ENCODE assay signal across 17 cellular contexts in genomic region chr7:50662996-50663395, GRCh38.
DNase-seq lines count a peak whose midpoint lies in the region; ATAC-seq lines count a peak whose summit lies in the region.
"Had no signal": no experiment of that assay in that cellular context is flagged by ENCODE, and none has a peak within 500 bp of the region (broad histone marks: within the 10 kb centered on the region; RNA-seq: fewer than 3 reads in every experiment).

No MANE protein-coding gene starts in this region.

- no peak overlapping the region for H3K4me3 ChIP-seq in BLaER1
- H3K4me3 ChIP-seq: left lung, uterus had no signal

- peak overlapping the region; percentile 88 for H3K4me2 ChIP-seq in BLaER1

- H3K27me3 Mint-ChIP-seq in T-helper 1 cell treated with Interleukin-12 subunit alpha and Interleukin-12 subunit beta and Interleukin-4 antibody, amounts not matched to agents 30 μg/mL and 1 μg/mL, for 36 hours (ENCODE audit: low read depth) = no peaks in the 10 kb centered on the region
- H3K27me3 Mint-ChIP-seq in activated T-helper 17 cell treated with anti-CD3 and anti-CD28 coated beads, Interleukin-2, amount 50 U/mL, for 72 hours = peaks cover 5% of the 10 kb centered on the region
- H3K27me3 Mint-ChIP-seq in naive thymus-derived CD8-positive, alpha-beta T cell = peaks cover 0 to 2% (median 0%) of the 10 kb centered on the region in 5 donors

- no peak overlapping the region for H3K4me3 Mint-ChIP-seq in T-helper 1 cell treated with Interleukin-12 subunit alpha and Interleukin-12 subunit beta and Interleukin-4 antibody, amounts not matched to agents 30 μg/mL and 1 μg/mL, for 36 hours
- peak overlapping the region; percentile 82 for H3K4me3 Mint-ChIP-seq in activated T-helper 17 cell treated with anti-CD3 and anti-CD28 coated beads, Interleukin-2, amount 50 U/mL, for 72 hours
- peak overlapping the region in 4 of 10 donors; percentile 28 to 92 (median 62) for H3K4me3 Mint-ChIP-seq in naive thymus-derived CD8-positive, alpha-beta T cell
- H3K4me3 Mint-ChIP-seq: activated CD4-positive, alpha-beta T cell treated with anti-CD3 and anti-CD28 coated beads for 36 hours had no signal

- H3K4me1 ChIP-seq in BLaER1 = peaks cover 94% of the 10 kb centered on the region
- H3K4me1 ChIP-seq: BE2C had no signal

- DNase-seq in T-helper 1 cell = no peak
- no peak for DNase-seq in naive thymus-derived CD8-positive, alpha-beta T cell
- DNase-seq in AG08396 (ENCODE audit: low spot score) = no peak
- DNase-seq in NCI-H146 (lab: John Stamatoyannopoulos, UW) = no peak
- no peak for DNase-seq in NCI-H2107 (lab: John Stamatoyannopoulos, UW)
- DNase-seq: BE2C; left lung; NCI-H1105 treated with DMSO at 0.1 percent for 48 hours; NCI-H524; stimulated activated CD4-positive, alpha-beta T cell treated with anti-CD3 and anti-CD28 coated beads, Interleukin-12 subunit alpha, Interleukin-12 subunit beta, amount 100 ng/mL, for 4 hours; uterus had no signal

- H3K36me3 ChIP-seq in BLaER1 = peaks cover 62% of the 10 kb centered on the region
- H3K36me3 ChIP-seq: BE2C, uterus had no signal

- peak overlapping the region; percentile 62 for H3K27ac Mint-ChIP-seq in T-helper 1 cell treated with Interleukin-12 subunit alpha and Interleukin-12 subunit beta and Interleukin-4 antibody, amounts not matched to agents 30 μg/mL and 1 μg/mL, for 36 hours
- no peak overlapping the region for H3K27ac Mint-ChIP-seq in activated T-helper 17 cell treated with anti-CD3 and anti-CD28 coated beads, Interleukin-2, amount 50 U/mL, for 72 hours
- peak overlapping the region in 9 of 10 donors; percentile 8 to 61 (median 43) for H3K27ac Mint-ChIP-seq in naive thymus-derived CD8-positive, alpha-beta T cell
- H3K27ac Mint-ChIP-seq: activated CD4-positive, alpha-beta T cell treated with anti-CD3 and anti-CD28 coated beads for 36 hours; activated naive CD4-positive, alpha-beta T cell treated with anti-CD3 and anti-CD28 coated beads, Interleukin-2, amount 50 U/mL, for 72 hours had no signal

- peaks cover 46% of the 10 kb centered on the region for H3K4me1 Mint-ChIP-seq in T-helper 1 cell treated with Interleukin-12 subunit alpha and Interleukin-12 subunit beta and Interleukin-4 antibody, amounts not matched to agents 30 μg/mL and 1 μg/mL, for 36 hours (ENCODE audit: low read depth)
- H3K4me1 Mint-ChIP-seq in activated T-helper 17 cell treated with anti-CD3 and anti-CD28 coated beads, Interleukin-2, amount 50 U/mL, for 72 hours = peaks cover 36% of the 10 kb centered on the region
- H3K4me1 Mint-ChIP-seq in naive thymus-derived CD8-positive, alpha-beta T cell = peaks cover 34 to 53% (median 45%) of the 10 kb centered on the region in 4 donors

- H3K27ac ChIP-seq in BLaER1 = 0 out of 2 replicates have a peak overlapping the region, but pooled peaks have one; percentile 75
- H3K27ac ChIP-seq: 22Rv1, uterus had no signal

- H3K27me3 ChIP-seq in BLaER1 = no peaks in the 10 kb centered on the region
- H3K27me3 ChIP-seq: BE2C, left lung, uterus had no signal

- peaks cover 62% of the 10 kb centered on the region for H4K20me1 ChIP-seq in BLaER1

- H3K36me3 Mint-ChIP-seq in T-helper 1 cell treated with Interleukin-12 subunit alpha and Interleukin-12 subunit beta and Interleukin-4 antibody, amounts not matched to agents 30 μg/mL and 1 μg/mL, for 36 hours (ENCODE audit: low read depth) = peaks cover 2% of the 10 kb centered on the region
- no peaks in the 10 kb centered on the region for H3K36me3 Mint-ChIP-seq in activated T-helper 17 cell treated with anti-CD3 and anti-CD28 coated beads, Interleukin-2, amount 50 U/mL, for 72 hours (ENCODE audit: low read depth)
- H3K36me3 Mint-ChIP-seq in naive thymus-derived CD8-positive, alpha-beta T cell = no peaks in the 10 kb centered on the region
- H3K36me3 Mint-ChIP-seq: activated naive CD4-positive, alpha-beta T cell treated with anti-CD3 and anti-CD28 coated beads, Interleukin-2, amount 50 U/mL, for 72 hours had no signal

- POLR2A ChIA-PET in naive thymus-derived CD8-positive, alpha-beta T cell (lab: Charles Lee) = no interaction called here

- no peaks in the 10 kb centered on the region for H3K9me3 ChIP-seq in BLaER1
- H3K9me3 ChIP-seq: BE2C, left lung, uterus had no signal

- ATAC-seq in activated T-helper 17 cell treated with anti-CD3 and anti-CD28 coated beads, Interleukin-2, amount 50 U/mL, for 72 hours (replicated peaks) = no peak
- ATAC-seq in naive thymus-derived CD8-positive, alpha-beta T cell = no peak
- ATAC-seq: left lung had no signal

- no peak overlapping the region for H3K9ac ChIP-seq in BLaER1

- H3K9me3 Mint-ChIP-seq in T-helper 1 cell treated with Interleukin-12 subunit alpha and Interleukin-12 subunit beta and Interleukin-4 antibody, amounts not matched to agents 30 μg/mL and 1 μg/mL, for 36 hours = no peaks in the 10 kb centered on the region
- H3K9me3 Mint-ChIP-seq in activated T-helper 17 cell treated with anti-CD3 and anti-CD28 coated beads, Interleukin-2, amount 50 U/mL, for 72 hours = no peaks in the 10 kb centered on the region
- no peaks in the 10 kb centered on the region for H3K9me3 Mint-ChIP-seq in naive thymus-derived CD8-positive, alpha-beta T cell
- H3K9me3 Mint-ChIP-seq: activated naive CD4-positive, alpha-beta T cell treated with anti-CD3 and anti-CD28 coated beads, Interleukin-2, amount 50 U/mL, for 72 hours had no signal
